ENCODE assay signal across 20 cellular contexts in genomic region chr4:140688711-140689598, GRCh38.
DNase-seq lines count a peak whose midpoint lies in the region; ATAC-seq lines count a peak whose summit lies in the region.
"Had no signal": no experiment of that assay in that cellular context is flagged by ENCODE, and none has a peak within 500 bp of the region (broad histone marks: within the 10 kb centered on the region; RNA-seq: fewer than 3 reads in every experiment).

No MANE protein-coding gene starts in this region.

- no peaks in the 10 kb centered on the region for H3K27me3 Mint-ChIP-seq in naive B cell
- peaks cover 10 to 15% of the 10 kb centered on the region in 2 donors for H3K27me3 Mint-ChIP-seq in natural killer cell treated with Interleukin-12 subunit alpha and Interleukin-12 subunit beta and Interleukin-15 and Interleukin-18, amount 100 ng/mL, for 72 hours
- H3K27me3 Mint-ChIP-seq in activated T-cell treated with anti-CD3 and anti-CD28 coated beads, Interleukin-2, amount 50 U/mL, for 72 hours (ENCODE audit: low read depth) = no peaks in the 10 kb centered on the region

- no peak overlapping the region for H3K4me3 Mint-ChIP-seq in naive B cell
- no peak overlapping the region for H3K4me3 Mint-ChIP-seq in natural killer cell treated with Interleukin-12 subunit alpha and Interleukin-12 subunit beta and Interleukin-15 and Interleukin-18, amount 100 ng/mL, for 72 hours
- H3K4me3 Mint-ChIP-seq in activated T-cell treated with anti-CD3 and anti-CD28 coated beads, Interleukin-2, amount 50 U/mL, for 72 hours = no peak overlapping the region
- H3K4me3 Mint-ChIP-seq: activated CD8-positive, alpha-beta memory T cell treated with anti-CD3 and anti-CD28 coated beads, Interleukin-2, amount 10 ng/mL, durations not matched to agents 7 days and 5 days had no signal

- H3K27ac Mint-ChIP-seq in naive B cell = peak overlapping the region in 4 of 6 donors; percentile 44 to 90 (median 72)
- no peak overlapping the region for H3K27ac Mint-ChIP-seq in natural killer cell treated with Interleukin-12 subunit alpha and Interleukin-12 subunit beta and Interleukin-15 and Interleukin-18, amount 100 ng/mL, for 72 hours
- H3K27ac Mint-ChIP-seq in activated T-cell treated with anti-CD3 and anti-CD28 coated beads, Interleukin-2, amount 50 U/mL, for 72 hours = no peak overlapping the region
- H3K27ac Mint-ChIP-seq: activated CD8-positive, alpha-beta memory T cell treated with anti-CD3 and anti-CD28 coated beads, Interleukin-2, amount 10 ng/mL, durations not matched to agents 7 days and 5 days had no signal

- no peaks in the 10 kb centered on the region for H3K9me3 Mint-ChIP-seq in naive B cell
- no peaks in the 10 kb centered on the region for H3K9me3 Mint-ChIP-seq in natural killer cell treated with Interleukin-12 subunit alpha and Interleukin-12 subunit beta and Interleukin-15 and Interleukin-18, amount 100 ng/mL, for 72 hours
- H3K9me3 Mint-ChIP-seq in activated T-cell treated with anti-CD3 and anti-CD28 coated beads, Interleukin-2, amount 50 U/mL, for 72 hours = no peaks in the 10 kb centered on the region

- H3K36me3 Mint-ChIP-seq in naive B cell = peaks cover 7 to 20% of the 10 kb centered on the region in 2 donors
- H3K36me3 Mint-ChIP-seq in natural killer cell treated with Interleukin-12 subunit alpha and Interleukin-12 subunit beta and Interleukin-15 and Interleukin-18, amount 100 ng/mL, for 72 hours = no peaks in the 10 kb centered on the region
- H3K36me3 Mint-ChIP-seq in activated T-cell treated with anti-CD3 and anti-CD28 coated beads, Interleukin-2, amount 50 U/mL, for 72 hours (ENCODE audit: insufficient read depth in 2 of 2) = no peaks in the 10 kb centered on the region
- H3K36me3 Mint-ChIP-seq: activated CD8-positive, alpha-beta memory T cell treated with anti-CD3 and anti-CD28 coated beads, Interleukin-2, amount 10 ng/mL, durations not matched to agents 7 days and 5 days had no signal

- peak; percentile 33 for DNase-seq in EH (ENCODE audit: low read depth)
- DNase-seq in NCI-H1694 (lab: John Stamatoyannopoulos, UW) = peak; percentile 10
- DNase-seq in cerebellum (ENCODE audit: low spot score) = peak; percentile 76
- DNase-seq in naive B cell = no peak
- no peak for DNase-seq in NCI-H128 (lab: John Stamatoyannopoulos, UW; ENCODE audit: unreplicated experiment)
- DNase-seq in natural killer cell treated with Interleukin-12 subunit alpha and Interleukin-12 subunit beta and Interleukin-15 and Interleukin-18, amount 100 ng/mL, for 72 hours (ENCODE audit: low spot score) = no peak
- no peak for DNase-seq in activated T-cell treated with anti-CD3 and anti-CD28 coated beads, Interleukin-2, amount 50 U/mL, for 72 hours
- DNase-seq in left lobe of liver (ENCODE audit: low spot score) = no peak
- DNase-seq: activated CD8-positive, alpha-beta memory T cell treated with anti-CD3 and anti-CD28 coated beads, Interleukin-2, amount 10 ng/mL, durations not matched to agents 7 days and 5 days; activated gamma-delta T cell treated with Interleukin-2 at 50 U/mL for 16 hours; DND-41; effector memory CD4-positive, alpha-beta T cell; mucosa of descending colon; NCI-H524; pancreas; stimulated activated CD4-positive, alpha-beta T cell treated with anti-CD3 and anti-CD28 coated beads, Interleukin-12 subunit alpha, Interleukin-12 subunit beta, amount 100 ng/mL, for 4 hours; stomach; T-helper 1 cell had no signal

- peaks cover 24 to 43% (median 42%) of the 10 kb centered on the region in 3 donors for H3K4me1 Mint-ChIP-seq in naive B cell
- H3K4me1 Mint-ChIP-seq in natural killer cell treated with Interleukin-12 subunit alpha and Interleukin-12 subunit beta and Interleukin-15 and Interleukin-18, amount 100 ng/mL, for 72 hours (ENCODE audit: low read depth in 2 of 2) = no peaks in the 10 kb centered on the region
- no peaks in the 10 kb centered on the region for H3K4me1 Mint-ChIP-seq in activated T-cell treated with anti-CD3 and anti-CD28 coated beads, Interleukin-2, amount 50 U/mL, for 72 hours (ENCODE audit: low read depth)
- H3K4me1 Mint-ChIP-seq: activated CD8-positive, alpha-beta memory T cell treated with anti-CD3 and anti-CD28 coated beads, Interleukin-2, amount 10 ng/mL, durations not matched to agents 7 days and 5 days had no signal

- ATAC-seq in naive B cell (ENCODE audit: low read depth in 2 of 2) = no peak
- ATAC-seq in natural killer cell treated with Interleukin-12 subunit alpha and Interleukin-12 subunit beta and Interleukin-15 and Interleukin-18, amount 100 ng/mL, for 72 hours = no peak
- ATAC-seq in activated T-cell treated with anti-CD3 and anti-CD28 coated beads, Interleukin-2, amount 50 U/mL, for 72 hours (replicated peaks in 1 of 2) = no peak
- no peak for ATAC-seq in left lobe of liver
- ATAC-seq: activated CD4-positive, CD25-positive, alpha-beta regulatory T cell treated with anti-CD3 and anti-CD28 coated beads, Interleukin-2, amount 50 U/mL, for 24 hours; activated CD8-positive, alpha-beta memory T cell treated with anti-CD3 and anti-CD28 coated beads, Interleukin-2, amount 10 ng/mL, durations not matched to agents 7 days and 5 days; gastroesophageal sphincter; mucosa of descending colon had no signal

Comparison
In these comparisons a context has a peak if more than half of its experiments do, and no peak if none do; other contexts are left out.
1. DNase-seq: peak in EH (single experiment), NCI-H1694 (single experiment) and cerebellum (single experiment); none in naive B cell (single experiment), NCI-H128 (single experiment), natural killer cell treated with Interleukin-12 subunit alpha and Interleukin-12 subunit beta and Interleukin-15 and Interleukin-18, amount 100 ng/mL, for 72 hours (single experiment), activated T-cell treated with anti-CD3 and anti-CD28 coated beads, Interleukin-2, amount 50 U/mL, for 72 hours (0 of 2) and left lobe of liver (single experiment).
2. H3K27ac Mint-ChIP-seq: peak in naive B cell (4 of 6); none in natural killer cell treated with Interleukin-12 subunit alpha and Interleukin-12 subunit beta and Interleukin-15 and Interleukin-18, amount 100 ng/mL, for 72 hours (0 of 2) and activated T-cell treated with anti-CD3 and anti-CD28 coated beads, Interleukin-2, amount 50 U/mL, for 72 hours (single experiment).